ENCODE assay signal across 9 cellular contexts in the genomic region with DNA sequence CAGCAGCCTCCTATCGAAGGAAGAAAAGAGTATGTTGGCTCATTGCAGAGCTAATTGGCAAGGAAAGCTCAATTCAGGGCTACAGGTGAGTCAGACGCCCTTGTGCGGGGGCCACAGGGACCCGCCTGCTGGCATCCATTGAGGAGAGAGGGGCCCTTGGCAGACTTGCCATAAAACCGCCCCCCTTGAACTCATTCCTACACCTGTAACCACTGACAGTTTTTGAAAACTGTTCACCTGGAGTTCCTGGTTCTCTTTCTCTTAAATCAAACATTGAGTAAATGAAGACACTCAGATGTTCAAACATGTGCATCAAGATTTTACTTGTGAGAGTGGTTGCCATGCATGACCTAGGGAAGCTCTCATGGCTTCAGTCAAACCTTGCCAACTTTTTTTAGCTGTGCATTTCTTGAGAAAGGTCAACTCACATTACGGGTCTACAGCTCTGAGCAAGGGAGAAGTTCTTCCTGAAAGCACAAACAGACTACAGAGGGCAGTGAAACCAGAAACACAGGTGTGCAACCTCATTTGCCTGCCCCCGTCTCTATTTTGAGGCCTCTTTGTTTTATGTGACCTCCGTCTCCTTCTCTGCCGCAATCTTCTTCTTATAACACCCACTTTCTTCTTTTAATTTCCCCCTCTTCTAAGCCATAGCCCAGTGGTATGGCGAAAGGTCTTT.
A peak's percentile ranks its signal among the peaks of the same experiment; 100 is the strongest.
DNase-seq lines count a peak whose midpoint lies in the region; ATAC-seq, FAIRE-seq and TF ChIP-seq lines count a peak whose summit lies in the region.
"Had no signal": no experiment of that assay in that cellular context is flagged by ENCODE, and none has a peak within 500 bp of the region (broad histone marks: within the 10 kb centered on the region; RNA-seq: fewer than 3 reads in every experiment).

No MANE protein-coding gene starts in this region.

- TF ChIP-seq CTCF in GM12878 (IDR thresholded peaks at IDR 0.05 in 2 of 3, conservative IDR thresholded peaks at IDR 0.05 in 1 of 3; ENCODE audit: control insufficient read depth in 2 of 3, extremely low read depth in 1 of 3, insufficient read depth in 1 of 3, low read depth in 3 of 3, low read length in 3 of 3) (no peak), heart left ventricle (IDR thresholded peaks at IDR 0.05) (no peak)

- H3K4me3 ChIP-seq in GM12878 (peak overlapping the region; percentile 51; the same call in 1 of the 2 replicates), heart left ventricle (no peak overlapping the region)

- no peaks in the 10 kb centered on the region for H3K9me3 ChIP-seq in GM12878 (replicated peaks; ENCODE audit: control insufficient read depth, insufficient read depth, low read length)
- no peaks in the 10 kb centered on the region for H3K9me3 ChIP-seq in heart left ventricle

- intact Hi-C loops in GM12878 (cut with micrococcal nuclease; ENCODE audit: unreplicated experiment) (no loop called here), heart left ventricle (cut with DNase I) (loop anchor here in 1 of 10 donors (5.0 kb wide), 1 partner anchor 140 kb away; a partner anchor contains a TSS)

- SMC1A ChIA-PET in GM12878 (lab: Charles Lee; ENCODE audit: uncharacterized antibody, unreplicated experiment), result interaction anchor here (0.8 to 4.4 kb wide), 17 partner anchors 9 to 269 kb away, joined by 3 to 45 read pairs (median 9); no protein-coding TSS in a partner anchor

- POLR2A ChIA-PET in GM12878 (lab: Charles Lee), result interaction anchor here (0.6 to 1.6 kb wide), 6 partner anchors 10 to 930 kb away, joined by 3 to 6 read pairs (median 4); no protein-coding TSS in a partner anchor

- WGBS in GM12878 (ENCODE audit: insufficient coverage, insufficient replicate concordance, low lambda C conversion rate, missing lambda C conversion rate), result 2% methylated on average over 10 of the region's 10 CpGs
- 90 to 93% (median 91%) methylated on average over 10 of the region's 10 CpGs for WGBS in heart left ventricle, 4 donors

- TF ChIP-seq EP300 in GM12878 (IDR thresholded peaks at IDR 0.05; ENCODE audit: borderline replicate concordance in 1 of 2, control insufficient read depth in 1 of 2, low read depth in 2 of 2, low read length in 2 of 2), result peak in 1 of 2 experiments; percentile 68; a peak in 2 of 4 replicates

- no peak for TF ChIP-seq POLR2A in GM12878 (IDR thresholded peaks at IDR 0.05; ENCODE audit: low read depth, low read length)
- no peak for TF ChIP-seq POLR2A in heart left ventricle (IDR thresholded peaks at IDR 0.05)

- peak overlapping the region; percentile 97 for H3K4me2 ChIP-seq in GM12878 (ENCODE audit: control insufficient read depth, insufficient read depth)

- H3K4me1 ChIP-seq in GM12878 (ENCODE audit: control insufficient read depth, insufficient read depth, low read length) (peaks cover 29% of the 10 kb centered on the region), heart left ventricle (peaks cover 0 to 51% (median 23%) of the 10 kb centered on the region in 12 donors)

- peak overlapping the region; percentile 72 for H2AFZ ChIP-seq in GM12878 (ENCODE audit: control insufficient read depth, low read depth, low read length)

- no peaks in the 10 kb centered on the region for H4K20me1 ChIP-seq in GM12878 (ENCODE audit: control insufficient read depth, insufficient read depth)

- H3K27me3 ChIP-seq in GM12878 (replicated peaks in 1 of 2; ENCODE audit: control insufficient read depth in 2 of 2, insufficient read depth in 2 of 2, low read length in 1 of 2) (no peaks in the 10 kb centered on the region), heart left ventricle (no peaks in the 10 kb centered on the region)

- DNase-seq in DMS79 (lab: John Stamatoyannopoulos, UW), result peak; percentile 58
- DNase-seq in GM12878 (ENCODE audit: low read depth, low spot score), result peak; percentile 82
- no peak for DNase-seq in NOMO-1 treated with DMSO at 0.1 percent for 48 hours (lab: John Stamatoyannopoulos, UW; ENCODE audit: unreplicated experiment)
- DNase-seq in heart left ventricle, result no peak
- no peak for DNase-seq in middle frontal gyrus (ENCODE audit: extremely low spot score, low spot score)
- DNase-seq in OCI-M2 (lab: John Stamatoyannopoulos, UW; ENCODE audit: unreplicated experiment), result no peak

- BruUV-seq in GM12878 (replicated peaks; lab: Mats Ljungman, UMichigan), result no TSS peak

- FAIRE-seq in GM12878 (lab: Jason Lieb, UNC), result peak; percentile 66
- FAIRE-seq: H1 had no signal

- peak overlapping the region; percentile 40; the same call in 1 of the 2 replicates for H3K9ac ChIP-seq in GM12878 (ENCODE audit: control insufficient read depth, insufficient read depth, low read length)

- peak overlapping the region; percentile 88 for H3K27ac ChIP-seq in GM12878 (ENCODE audit: control insufficient read depth, insufficient read depth)
- peak overlapping the region in 1 of 12 donors; percentile 62 for H3K27ac ChIP-seq in heart left ventricle

- in situ Hi-C loops in GM12878 (cut with MboI), result no loop called here

- CTCF ChIA-PET in GM12878 (lab: Yijun Ruan, JAX), result interaction anchor here (0.6 to 3.9 kb wide), 7 partner anchors 13 to 271 kb away, joined by 3 to 17 read pairs (median 4); no protein-coding TSS in a partner anchor

- ATAC-seq in GM19351 (IDR thresholded peaks at IDR 0.05; ENCODE audit: unreplicated experiment), result peak; percentile 78
- peak; percentile 78 for ATAC-seq in HG03159 (IDR thresholded peaks at IDR 0.05; ENCODE audit: unreplicated experiment)
- peak; percentile 76 for ATAC-seq in GM12878
- no peak for ATAC-seq in heart left ventricle

- no peaks in the 10 kb centered on the region for H3K79me2 ChIP-seq in GM12878 (ENCODE audit: control insufficient read depth, insufficient read depth, low read length)

- no peaks in the 10 kb centered on the region for H3K36me3 ChIP-seq in GM12878 (ENCODE audit: control insufficient read depth in 2 of 2, insufficient read depth in 2 of 2, low read length in 1 of 2)
- peaks cover 0 to 29% (median 0%) of the 10 kb centered on the region in 9 donors for H3K36me3 ChIP-seq in heart left ventricle

- RAD21 ChIA-PET in GM12878 (lab: Charles Lee; ENCODE audit: unreplicated experiment), result interaction anchor here (1.2 to 3.0 kb wide), 12 partner anchors 15 to 270 kb away, joined by 3 to 15 read pairs (median 4); no protein-coding TSS in a partner anchor

- 0 out of 2 replicates have a peak, but pooled peaks have one; percentile 7 for TF ChIP-seq RAD21 in GM12878 (IDR thresholded peaks at IDR 0.05; ENCODE audit: insufficient read depth, low read depth, low read length)

TF ChIP-seq in GM12878, 131 proteins besides CTCF, POLR2A, EP300 and RAD21 (continues in another document):
- TF ChIP-seq SP1 (IDR thresholded peaks at IDR 0.05; ENCODE audit: low read depth, low read length) (peak; percentile 53), TBL1XR1 (IDR thresholded peaks at IDR 0.05; ENCODE audit: low read depth, low read length) (peak; percentile 77), PAX8 (IDR thresholded peaks at IDR 0.05) (no peak), SIN3A (IDR thresholded peaks at IDR 0.05; ENCODE audit: low read depth, low read length) (no peak), MEF2B (IDR thresholded peaks at IDR 0.05; ENCODE audit: partially characterized antibody, poor library complexity, severe bottlenecking) (peak; percentile 42), YY1 (IDR thresholded peaks at IDR 0.05; ENCODE audit: low read depth, low read length) (0 out of 2 replicates have a peak, but pooled peaks have one; percentile 34), ZNF384 (IDR thresholded peaks at IDR 0.05; ENCODE audit: borderline replicate concordance, low read depth, low read length) (no peak), CBX5 (IDR thresholded peaks at IDR 0.05; ENCODE audit: low read depth) (peak; percentile 57; the same call in 1 of the 2 replicates), MEF2A (IDR thresholded peaks at IDR 0.05; ENCODE audit: insufficient read depth, low read depth, low read length) (peak; percentile 62; the same call in 1 of the 2 replicates), GABPA (IDR thresholded peaks at IDR 0.05; ENCODE audit: low read depth) (peak; percentile 66), EZH2 (IDR thresholded peaks at IDR 0.05; ENCODE audit: borderline replicate concordance, control insufficient read depth, low read depth, low read length) (no peak), FOXM1 (IDR thresholded peaks at IDR 0.05; ENCODE audit: low read depth, low read length) (peak; percentile 21; the same call in 1 of the 2 replicates), ZNF622 (IDR thresholded peaks at IDR 0.05) (no peak), KLF5 (IDR thresholded peaks at IDR 0.05; ENCODE audit: partially characterized antibody) (no peak), MYC (IDR thresholded peaks at IDR 0.05; ENCODE audit: insufficient read depth, insufficient read length, insufficient replicate concordance, low read length, severe bottlenecking) (no peak), IKZF2 (IDR thresholded peaks at IDR 0.05) (0 out of 4 replicates have a peak, but pooled peaks of 1 of the 2 experiments have one; percentile 3), EED (IDR thresholded peaks at IDR 0.05; ENCODE audit: low read depth) (0 out of 2 replicates have a peak, but pooled peaks have one; percentile 10), POLR2AphosphoS5 (IDR thresholded peaks at IDR 0.05; ENCODE audit: low read length) (no peak), IKZF1 (conservative IDR thresholded peaks at IDR 0.05) (0 out of 2 replicates have a peak, but pooled peaks have one; percentile 28)
- TF ChIP-seq, protein P1, sequence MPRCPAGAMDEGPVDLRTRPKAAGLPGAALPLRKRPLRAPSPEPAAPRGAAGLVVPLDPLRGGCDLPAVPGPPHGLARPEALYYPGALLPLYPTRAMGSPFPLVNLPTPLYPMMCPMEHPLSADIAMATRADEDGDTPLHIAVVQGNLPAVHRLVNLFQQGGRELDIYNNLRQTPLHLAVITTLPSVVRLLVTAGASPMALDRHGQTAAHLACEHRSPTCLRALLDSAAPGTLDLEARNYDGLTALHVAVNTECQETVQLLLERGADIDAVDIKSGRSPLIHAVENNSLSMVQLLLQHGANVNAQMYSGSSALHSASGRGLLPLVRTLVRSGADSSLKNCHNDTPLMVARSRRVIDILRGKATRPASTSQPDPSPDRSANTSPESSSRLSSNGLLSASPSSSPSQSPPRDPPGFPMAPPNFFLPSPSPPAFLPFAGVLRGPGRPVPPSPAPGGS (IDR thresholded peaks at IDR 0.05; ENCODE audit: borderline replicate concordance, insufficient read depth, low read depth, low read length, poor library complexity, severe bottlenecking), result peak; percentile 2
- TF ChIP-seq, protein P2, sequence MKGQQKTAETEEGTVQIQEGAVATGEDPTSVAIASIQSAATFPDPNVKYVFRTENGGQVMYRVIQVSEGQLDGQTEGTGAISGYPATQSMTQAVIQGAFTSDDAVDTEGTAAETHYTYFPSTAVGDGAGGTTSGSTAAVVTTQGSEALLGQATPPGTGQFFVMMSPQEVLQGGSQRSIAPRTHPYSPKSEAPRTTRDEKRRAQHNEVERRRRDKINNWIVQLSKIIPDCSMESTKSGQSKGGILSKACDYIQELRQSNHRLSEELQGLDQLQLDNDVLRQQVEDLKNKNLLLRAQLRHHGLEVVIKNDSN (IDR thresholded peaks at IDR 0.05; ENCODE audit: borderline replicate concordance, extremely low read length, insufficient read depth, low read depth, low read length), result no peak

Comparison
In these comparisons a context has a peak if more than half of its experiments do, and no peak if none do; other contexts are left out.
1. DNase-seq: peak in DMS79 (single experiment) and GM12878 (single experiment); none in NOMO-1 treated with DMSO at 0.1 percent for 48 hours (single experiment), heart left ventricle (0 of 5), middle frontal gyrus (single experiment) and OCI-M2 (single experiment).
2. ATAC-seq: peak in GM19351 (single experiment), HG03159 (single experiment) and GM12878 (single experiment); none in heart left ventricle (0 of 4).